Comparison of ENCODE assay signal across 23 cellular contexts in genomic region chr12:124967016-124967739, GRCh38.
"Had no signal": no experiment of that assay in that cellular context is flagged by ENCODE, and none has a peak within 500 bp of the region (broad histone marks: within the 10 kb centered on the region; RNA-seq: fewer than 3 reads in every experiment).

No MANE protein-coding gene starts in this region.

- H3K4me3 Mint-ChIP-seq: activated CD8-positive, alpha-beta T cell treated with anti-CD3 and anti-CD28 coated beads, Interleukin-2, amount 10 ng/mL, durations not matched to agents 7 days and 5 days; activated naive CD4-positive, alpha-beta T cell treated with anti-CD3 and anti-CD28 coated beads, Interleukin-2, amount 50 U/mL, for 24 hours; mesothelial cell of epicardium; naive thymus-derived CD8-positive, alpha-beta T cell had no signal

- H3K36me3 ChIP-seq: ovary had no signal

- H3K27me3 ChIP-seq: adrenal gland, ascending aorta, brain microvascular endothelial cell, foreskin keratinocyte, ovary, spleen, upper lobe of right lung had no signal

- H3K9me3 ChIP-seq: adrenal gland, ascending aorta, ovary, prostate gland, spleen, upper lobe of right lung had no signal

- H3K4me1 Mint-ChIP-seq: activated naive CD4-positive, alpha-beta T cell treated with anti-CD3 and anti-CD28 coated beads, Interleukin-2, amount 50 U/mL, for 24 hours; mesothelial cell of epicardium had no signal

- DNase-seq: activated CD4-positive, alpha-beta T cell treated with anti-CD3 and anti-CD28 coated beads, Interleukin-2, amount 50 U/mL, for 1 hour; activated CD8-positive, alpha-beta T cell treated with anti-CD3 and anti-CD28 coated beads, Interleukin-2, amount 10 ng/mL, durations not matched to agents 7 days and 5 days; activated gamma-delta T cell treated with Interleukin-2 at 50 U/mL for 16 hours; activated T-cell treated with anti-CD3 and anti-CD28 coated beads, Interleukin-2, amount 50 U/mL, for 1 hour; adrenal gland; brain microvascular endothelial cell; caudate nucleus; dermis blood vessel endothelial cell; effector CD8-positive, alpha-beta T cell; foreskin keratinocyte; ovary; spleen; stimulated activated CD4-positive, alpha-beta T cell treated with anti-CD3 and anti-CD28 coated beads, Interleukin-4, amount 100 ng/mL, for 1 hour; stimulated activated naive CD8-positive, alpha-beta T cell treated with anti-CD3 and anti-CD28 coated beads, Interleukin-15, Interleukin-2, amounts not matched to agents 100 U/mL and 50 U/mL, for 24 hours; upper lobe of right lung had no signal

- H3K9me3 Mint-ChIP-seq: activated naive CD4-positive, alpha-beta T cell treated with anti-CD3 and anti-CD28 coated beads, Interleukin-2, amount 50 U/mL, for 24 hours; mesothelial cell of epicardium; naive thymus-derived CD8-positive, alpha-beta T cell had no signal

- H3K27ac ChIP-seq: adrenal gland, ascending aorta, brain microvascular endothelial cell, foreskin keratinocyte, ovary, prostate gland, spleen, upper lobe of right lung, VCaP had no signal

- H3K27me3 Mint-ChIP-seq: activated naive CD4-positive, alpha-beta T cell treated with anti-CD3 and anti-CD28 coated beads, Interleukin-2, amount 50 U/mL, for 24 hours; naive thymus-derived CD8-positive, alpha-beta T cell had no signal

- H3K27ac Mint-ChIP-seq: activated CD8-positive, alpha-beta T cell treated with anti-CD3 and anti-CD28 coated beads, Interleukin-2, amount 10 ng/mL, durations not matched to agents 7 days and 5 days; activated naive CD4-positive, alpha-beta T cell treated with anti-CD3 and anti-CD28 coated beads, Interleukin-2, amount 50 U/mL, for 24 hours; mesothelial cell of epicardium had no signal

- H3K4me3 ChIP-seq: adrenal gland, ascending aorta, ovary, prostate gland, spleen, upper lobe of right lung had no signal

- ATAC-seq: activated CD4-positive, CD25-positive, alpha-beta regulatory T cell treated with anti-CD3 and anti-CD28 coated beads, Interleukin-2, amount 50 U/mL, for 24 hours; activated CD8-positive, alpha-beta T cell treated with anti-CD3 and anti-CD28 coated beads, Interleukin-2, amount 10 ng/mL, durations not matched to agents 7 days and 5 days; foreskin keratinocyte; left lobe of liver; naive thymus-derived CD8-positive, alpha-beta T cell; stimulated activated naive CD8-positive, alpha-beta T cell treated with anti-CD3 and anti-CD28 coated beads, Interleukin-15, Interleukin-2, amounts not matched to agents 100 U/mL and 50 U/mL, for 24 hours; upper lobe of right lung had no signal

- H3K4me1 ChIP-seq: adrenal gland, ascending aorta, foreskin keratinocyte, prostate gland, spleen, upper lobe of right lung had no signal
